In the genomic region with DNA sequence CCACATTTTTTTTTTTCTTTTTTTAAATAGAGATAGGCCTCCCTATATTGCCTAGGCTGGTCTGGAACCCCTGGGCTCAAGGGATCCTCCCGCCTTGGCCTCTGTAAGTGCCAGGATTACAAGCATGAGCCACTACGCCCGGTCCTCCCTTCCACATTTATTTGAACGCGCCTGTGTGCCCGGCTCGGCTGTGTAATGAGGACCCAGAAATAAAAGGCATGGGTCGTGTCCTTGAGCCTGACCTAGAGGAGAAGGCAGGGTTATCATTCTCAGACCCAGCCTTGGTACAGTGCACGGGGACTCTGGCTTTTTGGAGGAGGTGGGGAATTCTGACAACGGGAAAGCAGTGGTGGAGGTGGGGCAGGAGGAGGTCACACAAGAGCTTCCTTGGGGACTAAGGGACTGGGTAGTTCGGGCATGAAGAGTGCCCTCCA, we compare ENCODE assay signal across 1 cellular context.
TF ChIP-seq lines count a peak whose summit lies in the region.

No MANE protein-coding gene starts in this region.

TF ChIP-seq in WTC11, 78 proteins besides CTCF, POLR2A, EP300 and RAD21 (continued from another document):
- TF ChIP-seq, protein P1, sequence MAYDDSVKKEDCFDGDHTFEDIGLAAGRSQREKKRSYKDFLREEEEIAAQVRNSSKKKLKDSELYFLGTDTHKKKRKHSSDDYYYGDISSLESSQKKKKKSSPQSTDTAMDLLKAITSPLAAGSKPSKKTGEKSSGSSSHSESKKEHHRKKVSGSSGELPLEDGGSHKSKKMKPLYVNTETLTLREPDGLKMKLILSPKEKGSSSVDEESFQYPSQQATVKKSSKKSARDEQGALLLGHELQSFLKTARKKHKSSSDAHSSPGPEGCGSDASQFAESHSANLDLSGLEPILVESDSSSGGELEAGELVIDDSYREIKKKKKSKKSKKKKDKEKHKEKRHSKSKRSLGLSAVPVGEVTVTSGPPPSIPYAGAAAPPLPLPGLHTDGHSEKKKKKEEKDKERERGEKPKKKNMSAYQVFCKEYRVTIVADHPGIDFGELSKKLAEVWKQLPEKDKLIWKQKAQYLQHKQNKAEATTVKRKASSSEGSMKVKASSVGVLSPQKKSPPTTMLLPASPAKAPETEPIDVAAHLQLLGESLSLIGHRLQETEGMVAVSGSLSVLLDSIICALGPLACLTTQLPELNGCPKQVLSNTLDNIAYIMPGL (CRISPR knock-in tag; IDR thresholded peaks at IDR 0.05) = no peak
TF ChIP-seq in WTC11: peak in this region for 0.
